ENCODE assay signal across 13 cellular contexts in the genomic region with DNA sequence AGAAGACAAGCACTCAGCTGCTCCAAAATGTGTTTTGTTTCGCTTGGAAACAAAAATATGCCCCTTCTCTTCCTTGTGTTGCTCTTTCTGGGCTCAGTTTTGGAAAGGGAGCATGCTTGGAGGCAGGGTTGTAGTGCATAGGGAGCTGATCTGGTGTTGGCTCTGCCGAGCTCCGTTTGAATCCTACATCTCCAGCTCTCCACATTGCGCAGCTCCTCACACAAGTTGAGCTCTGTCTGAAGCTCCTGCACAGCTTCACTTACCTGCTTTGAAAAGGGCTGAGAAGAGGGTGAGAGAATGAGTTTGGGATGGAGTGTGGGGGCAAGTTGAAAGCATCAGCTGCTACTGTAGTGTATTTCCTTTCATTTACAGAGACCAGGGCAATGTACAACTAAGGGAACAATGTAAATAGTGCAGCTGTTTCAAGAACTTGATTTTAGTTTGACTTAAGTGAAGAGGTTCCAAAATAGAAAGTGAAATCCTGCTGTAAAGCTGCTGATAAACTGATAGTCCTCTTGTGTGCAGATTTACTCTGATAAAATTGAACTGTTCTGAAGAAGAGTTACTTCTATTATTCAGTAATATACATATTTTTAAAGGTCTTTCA.
A peak's percentile ranks its signal among the peaks of the same experiment; 100 is the strongest.
DNase-seq lines count a peak whose midpoint lies in the region; ATAC-seq and TF ChIP-seq lines count a peak whose summit lies in the region.
"Had no signal": no experiment of that assay in that cellular context is flagged by ENCODE, and none has a peak within 500 bp of the region (broad histone marks: within the 10 kb centered on the region; RNA-seq: fewer than 3 reads in every experiment).

No MANE protein-coding gene starts in this region.

- H4K8ac ChIP-seq in H9 (replicated peaks; ENCODE audit: insufficient read length, low read depth, low read length), result no peak overlapping the region

- H2BK15ac ChIP-seq in H9 (ENCODE audit: low read depth, low read length), result no peak overlapping the region

- no peak overlapping the region for H4K91ac ChIP-seq in H9 (ENCODE audit: insufficient read length, low read depth, low read length)

- H3K27me3 Mint-ChIP-seq in H9 (ENCODE audit: low read depth) (no peaks in the 10 kb centered on the region), nephron (ENCODE audit: low read depth) (no peaks in the 10 kb centered on the region), nephron progenitor cell (ENCODE audit: low read depth, poor library complexity) (no peaks in the 10 kb centered on the region)
- H3K27me3 Mint-ChIP-seq: activated naive CD4-positive, alpha-beta T cell treated with anti-CD3 and anti-CD28 coated beads, Interleukin-2, amount 50 U/mL, for 24 hours; naive thymus-derived CD8-positive, alpha-beta T cell had no signal

- no peak overlapping the region; the same call in 1 of the 2 replicates for H3K14ac ChIP-seq in H9 (ENCODE audit: insufficient read depth, low read length)

- H3K27ac Mint-ChIP-seq in H9 (peak overlapping the region in 2 of 3 experiments; percentile 21 to 90; a peak in 4 of 7 replicates), nephron (peak overlapping the region; percentile 16 to 30 (median 19)), nephron progenitor cell (no peak overlapping the region)
- H3K27ac Mint-ChIP-seq: activated naive CD4-positive, alpha-beta T cell treated with anti-CD3 and anti-CD28 coated beads, Interleukin-2, amount 50 U/mL, for 24 hours had no signal

- H2AK5ac ChIP-seq in H9 (ENCODE audit: insufficient read length, low read length), result no peak overlapping the region

- no peak overlapping the region for H2AFZ ChIP-seq in H9 (ENCODE audit: low read length)

- no CpG with 5 or more reads among the region's 4 CpGs for WGBS in H9 (ENCODE audit: extremely low coverage, insufficient read length, low lambda C conversion rate)

- H4K20me1 ChIP-seq in H9 (ENCODE audit: control insufficient read depth, insufficient read depth, insufficient read length), result no peaks in the 10 kb centered on the region

- ATAC-seq in GM18861 (IDR thresholded peaks at IDR 0.05; ENCODE audit: unreplicated experiment), result peak; percentile 38
- ATAC-seq: naive thymus-derived CD8-positive, alpha-beta T cell had no signal

- no peak overlapping the region for H3K18ac ChIP-seq in H9 (ENCODE audit: insufficient read length, low read depth, low read length)

- peaks cover 0 to 8% (median 0%) of the 10 kb centered on the region in 3 experiments; a peak in 2 of 7 replicates for H3K36me3 Mint-ChIP-seq in H9 (ENCODE audit: insufficient read depth in 1 of 3, low read depth in 3 of 3)
- H3K36me3 Mint-ChIP-seq in nephron (ENCODE audit: low read depth), result peaks cover 15% of the 10 kb centered on the region
- peaks cover 24% of the 10 kb centered on the region for H3K36me3 Mint-ChIP-seq in nephron progenitor cell (ENCODE audit: low read depth)

- H3K4me1 Mint-ChIP-seq in H9 (peaks cover 4% of the 10 kb centered on the region in 2 experiments), nephron (peaks cover 14% of the 10 kb centered on the region), nephron progenitor cell (peaks cover 6% of the 10 kb centered on the region)

- H3K56ac ChIP-seq in H9 (ENCODE audit: insufficient read length, low read depth, low read length), result no peak overlapping the region

- H3K27me3 ChIP-seq in H9 (ENCODE audit: insufficient read depth, low read length), result no peaks in the 10 kb centered on the region

- H2BK5ac ChIP-seq in H9 (ENCODE audit: insufficient read length, low read length), result no peak overlapping the region

- H2BK120ac ChIP-seq in H9 (ENCODE audit: low read depth, low read length, poor library complexity, severe bottlenecking), result no peak overlapping the region

- no peak overlapping the region for H3K4me2 ChIP-seq in H9 (ENCODE audit: insufficient read depth, insufficient read length, low read length)

- H4K5ac ChIP-seq in H9 (ENCODE audit: insufficient read length, low read depth, low read length), result no peak overlapping the region

- no peak overlapping the region for H2BK20ac ChIP-seq in H9 (ENCODE audit: low read depth, low read length, poor library complexity, severe bottlenecking)

- H3K27ac ChIP-seq in H9 (ENCODE audit: insufficient read length, low read depth, low read length), result no peak overlapping the region

- H3K9me3 ChIP-seq in H9 (ENCODE audit: control insufficient read depth, low read depth, low read length), result no peaks in the 10 kb centered on the region

- H2BK12ac ChIP-seq in H9 (ENCODE audit: insufficient read length, low read depth, low read length), result no peak overlapping the region

- DNase-seq in H9 (no peak), NCI-H345 (lab: John Stamatoyannopoulos, UW) (peak; percentile 7), DMS79 (lab: John Stamatoyannopoulos, UW) (no peak), AML-193 (lab: John Stamatoyannopoulos, UW) (no peak), nephron progenitor cell (no peak), activated gamma-delta T cell treated with Interleukin-2 at 50 U/mL for 16 hours (no peak)
- DNase-seq: DMS 273 treated with DMSO at 0.1 percent for 48 hours; naive thymus-derived CD8-positive, alpha-beta T cell; NCI-H187 treated with DMSO at 0.1 percent for 48 hours; T1000 had no signal

- no peak overlapping the region for H3K9ac ChIP-seq in H9 (ENCODE audit: extremely low read depth, insufficient read length, low read length)

- no peaks in the 10 kb centered on the region; the same call in 1 of the 2 replicates for H3K4me1 ChIP-seq in H9 (ENCODE audit: insufficient read depth, low read length)

- H3K4ac ChIP-seq in H9 (ENCODE audit: low read depth, low read length), result no peak overlapping the region

- H3K4me3 Mint-ChIP-seq in H9 (no peak overlapping the region), nephron (peak overlapping the region in 1 of 3 experiments; percentile 7), nephron progenitor cell (no peak overlapping the region)
- H3K4me3 Mint-ChIP-seq: activated naive CD4-positive, alpha-beta T cell treated with anti-CD3 and anti-CD28 coated beads, Interleukin-2, amount 50 U/mL, for 24 hours; naive thymus-derived CD8-positive, alpha-beta T cell had no signal

- TF ChIP-seq CTCF in H9 (conservative IDR thresholded peaks at IDR 0.05), result no peak
- no peak for TF ChIP-seq CTCF in nephron (IDR thresholded peaks at IDR 0.05; ENCODE audit: unreplicated experiment in 3 of 3)
- TF ChIP-seq CTCF in nephron progenitor cell (IDR thresholded peaks at IDR 0.05), result no peak

- no peak overlapping the region for H3T11ph ChIP-seq in H9 (ENCODE audit: low read length)

- H3K79me2 ChIP-seq in H9 (ENCODE audit: insufficient read depth, low read length), result no peaks in the 10 kb centered on the region

- H3K23ac ChIP-seq in H9 (ENCODE audit: insufficient read length, low read depth, low read length), result no peak overlapping the region

- H3K79me1 ChIP-seq in H9 (ENCODE audit: insufficient read depth, low read depth, low read length, poor library complexity, severe bottlenecking), result no peaks in the 10 kb centered on the region

- H3K9me3 Mint-ChIP-seq in H9 (no peaks in the 10 kb centered on the region), nephron (no peaks in the 10 kb centered on the region), nephron progenitor cell (no peaks in the 10 kb centered on the region)
- H3K9me3 Mint-ChIP-seq: activated naive CD4-positive, alpha-beta T cell treated with anti-CD3 and anti-CD28 coated beads, Interleukin-2, amount 50 U/mL, for 24 hours had no signal

- H3K23me2 ChIP-seq in H9 (ENCODE audit: insufficient read length, low read depth, low read length, poor library complexity, severe bottlenecking), result no peaks in the 10 kb centered on the region
